ENCODE assay signal across 9 cellular contexts in genomic region chr1:206717237-206717989, GRCh38. TPM values are rescaled to one million over a fixed set of nuclear protein-coding genes. Genes with fewer than 3 reads are reported as not detected.
A peak's percentile ranks its signal among the peaks of the same experiment; 100 is the strongest.
DNase-seq lines count a peak whose midpoint lies in the region; ATAC-seq and TF ChIP-seq lines count a peak whose summit lies in the region.
"Had no signal": no experiment of that assay in that cellular context is flagged by ENCODE, and none has a peak within 500 bp of the region (broad histone marks: within the 10 kb centered on the region; RNA-seq: fewer than 3 reads in every experiment).

No MANE protein-coding gene starts in this region.

- TF ChIP-seq CTCF in GM13977 (IDR thresholded peaks at IDR 0.05; ENCODE audit: extremely low read depth, insufficient read depth, missing control alignments) (no peak), MM.1S (IDR thresholded peaks at IDR 0.05; ENCODE audit: low read length) (no peak)

- peaks cover 57% of the 10 kb centered on the region for H3K4me1 ChIP-seq in MM.1S (ENCODE audit: low read length)

- no peaks in the 10 kb centered on the region for H4K20me1 ChIP-seq in MM.1S (ENCODE audit: insufficient read depth, low read length)

- no peaks in the 10 kb centered on the region for H3K9me2 ChIP-seq in MM.1S (replicated peaks; ENCODE audit: insufficient read depth, low read length)

- intact Hi-C loops in Right ventricle myocardium superior (cut with DNase I) = no loop called here

- peaks cover 81% of the 10 kb centered on the region for H3K79me2 ChIP-seq in MM.1S (ENCODE audit: low read length)

- peak; percentile 76 for ATAC-seq in GM21717 (IDR thresholded peaks at IDR 0.05; ENCODE audit: unreplicated experiment)
- ATAC-seq in Right ventricle myocardium superior (ENCODE audit: poor library complexity) = peak; percentile 11

- H2AFZ ChIP-seq in MM.1S (ENCODE audit: low read length) = no peak overlapping the region

- H3K9ac ChIP-seq in MM.1S (ENCODE audit: low read length) = peak overlapping the region; percentile 2; the same call in 1 of the 2 replicates

- H3K4me3 ChIP-seq in MM.1S (ENCODE audit: low read length) = no peak overlapping the region

- peaks cover 39% of the 10 kb centered on the region for H3F3A ChIP-seq in MM.1S (ENCODE audit: insufficient read depth, low read length)

- no peaks in the 10 kb centered on the region for H3K36me3 ChIP-seq in MM.1S (replicated peaks; ENCODE audit: insufficient read depth, low read length)

- no peaks in the 10 kb centered on the region for H3K9me3 ChIP-seq in MM.1S (replicated peaks; ENCODE audit: insufficient read depth, low read length)

- H3K4me2 ChIP-seq in MM.1S (ENCODE audit: low read depth, low read length) = peak overlapping the region; percentile 53

- H3K27ac ChIP-seq in MM.1S (ENCODE audit: low read length) = peak overlapping the region; percentile 79

- DNase-seq in GM13977 (ENCODE audit: low spot score) = peak; percentile 55
- peak; percentile 97 for DNase-seq in MM.1S
- no peak for DNase-seq in Right ventricle myocardium superior
- no peak for DNase-seq in NCI-H1694 (lab: John Stamatoyannopoulos, UW)
- DNase-seq in stimulated activated naive CD4-positive, alpha-beta T cell treated with Interleukin-2 at 50 U/mL for 16 hours (lab: John Stamatoyannopoulos, UW) = no peak
- DNase-seq in D341Med (ENCODE audit: low spot score) = no peak
- no peak for DNase-seq in NCI-H187 (lab: John Stamatoyannopoulos, UW)

- H3K27me3 ChIP-seq in MM.1S (replicated peaks; ENCODE audit: insufficient read depth, low read length) = no peaks in the 10 kb centered on the region

- in situ Hi-C loops in GM13977 (cut with MboI; ENCODE audit: low pct_unique_long_range_greater_than_20kb, low sequenced_read_pairs, unreplicated experiment) = no loop called here

RNA-seq across cellular contexts. Expression of gene MAPKAPK2, which starts 32.7 kb away (rescaled TPM):
- total RNA-seq in Right ventricle myocardium superior = 200 TPM

RNA-seq across cellular contexts. Expression of gene IL19, which starts 53.2 kb away (rescaled TPM):
- not detected for total RNA-seq in Right ventricle myocardium superior
- total RNA-seq: bronchial epithelial cell had no signal

RNA-seq across cellular contexts. Expression of gene IL10, which starts 54.9 kb away (rescaled TPM):
- 0.43 TPM for total RNA-seq in Right ventricle myocardium superior
- total RNA-seq: bronchial epithelial cell had no signal

Comparison
In these comparisons a context has a peak if more than half of its experiments do, and no peak if none do; other contexts are left out.
1. DNase-seq: peak in GM13977 (single experiment) and MM.1S (single experiment); none in Right ventricle myocardium superior (single experiment), NCI-H1694 (single experiment), stimulated activated naive CD4-positive, alpha-beta T cell treated with Interleukin-2 at 50 U/mL for 16 hours (single experiment), D341Med (single experiment) and NCI-H187 (0 of 2).